In the genomic region with DNA sequence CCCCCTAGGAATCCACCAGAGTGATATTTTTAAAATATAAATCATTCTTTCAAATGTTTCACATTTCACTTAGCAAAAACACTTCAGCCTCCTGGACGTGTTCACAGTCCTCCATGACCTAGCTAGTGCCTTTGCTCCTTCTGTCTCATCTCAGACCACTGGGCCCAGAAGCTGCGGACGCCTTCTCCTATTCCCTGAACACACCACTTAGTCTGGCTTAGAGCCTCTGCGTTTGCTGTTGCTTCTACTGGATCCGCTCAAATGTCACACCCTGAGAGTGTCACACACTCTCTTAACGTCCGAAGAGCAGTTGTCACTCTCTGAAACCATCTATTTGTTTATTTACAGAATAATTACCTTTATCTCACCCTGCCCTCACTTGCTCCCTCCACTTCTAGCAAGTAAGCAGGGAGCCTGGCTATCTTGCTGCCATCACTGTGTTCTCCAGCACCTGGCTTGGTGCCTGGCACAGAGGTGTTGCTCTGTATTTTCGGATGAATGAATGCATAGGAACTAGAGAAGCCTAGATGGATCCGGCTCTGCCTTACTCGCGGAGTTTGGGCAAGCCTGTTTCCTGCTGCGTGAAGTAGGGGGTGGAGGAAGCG, we compare ENCODE assay signal across 8 cellular contexts. TPM values are rescaled to one million over a fixed set of nuclear protein-coding genes. Genes with fewer than 3 reads are reported as not detected.
A peak's percentile ranks its signal among the peaks of the same experiment; 100 is the strongest.
DNase-seq lines count a peak whose midpoint lies in the region; ATAC-seq, FAIRE-seq and TF ChIP-seq lines count a peak whose summit lies in the region.

No MANE protein-coding gene starts in this region.

- no peaks in the 10 kb centered on the region for H3K9me3 Mint-ChIP-seq in Caco-2 (ENCODE audit: unreplicated experiment)

- H4K20me1 ChIP-seq in OCI-LY3 (ENCODE audit: insufficient read depth, low read length) (peaks cover 21% of the 10 kb centered on the region), endothelial cell of umbilical vein (replicated peaks; ENCODE audit: control insufficient read depth, extremely low read depth, insufficient read depth, low read length) (no peaks in the 10 kb centered on the region)

- dilution Hi-C loops in endothelial cell of umbilical vein (cut with MboI; ENCODE audit: extremely low pct_ligation_motif_present, low sequenced_read_pairs), result no loop called here

- no peak for ATAC-seq in left lobe of liver
- ATAC-seq in GM18868 (IDR thresholded peaks at IDR 0.05; ENCODE audit: unreplicated experiment), result no peak

- no peak for TF ChIP-seq POLR2A in endothelial cell of umbilical vein (IDR thresholded peaks at IDR 0.05; ENCODE audit: low read depth, low read length)

- POLR2A ChIA-PET in Caco-2 (lab: Charles Lee) (interaction anchor here (0.6 to 2.1 kb wide), 4 partner anchors 16 to 55 kb away, joined by 3 to 43 read pairs (median 18); a partner anchor contains a TSS), endothelial cell of umbilical vein (lab: Charles Lee) (interaction anchor here (0.9 to 1.9 kb wide), 4 partner anchors 15 to 70 kb away, joined by 4 to 7 read pairs (median 4); no protein-coding TSS in a partner anchor)

- peak overlapping the region; percentile 92 for H3K4me3 Mint-ChIP-seq in Caco-2 (ENCODE audit: unreplicated experiment)

- DNase-seq in Caco-2 (no peak), endothelial cell of umbilical vein (ENCODE audit: low read depth, low spot score) (no peak), occipital lobe (lab: John Stamatoyannopoulos, UW) (peak; percentile 58), midbrain (lab: John Stamatoyannopoulos, UW) (no peak), left lobe of liver (ENCODE audit: low spot score) (no peak)
- DNase-seq in activated CD8-positive, alpha-beta memory T cell treated with anti-CD3 and anti-CD28 coated beads, Interleukin-2, amount 50 U/mL, for 4 hours, result no peak

- no peak for FAIRE-seq in endothelial cell of umbilical vein (lab: Jason Lieb, UNC)

- H3K9me3 ChIP-seq in Caco-2 (no peaks in the 10 kb centered on the region), OCI-LY3 (ENCODE audit: insufficient read depth, low read length) (no peaks in the 10 kb centered on the region), endothelial cell of umbilical vein (replicated peaks; ENCODE audit: control insufficient read depth, insufficient read depth, low read length) (no peaks in the 10 kb centered on the region)

- peaks cover 15% of the 10 kb centered on the region for H3K4me1 ChIP-seq in Caco-2
- peaks cover 37% of the 10 kb centered on the region for H3K4me1 ChIP-seq in OCI-LY3 (ENCODE audit: low read length)
- H3K4me1 ChIP-seq in endothelial cell of umbilical vein (ENCODE audit: control insufficient read depth, extremely low read depth, insufficient read depth, low read length), result peaks cover 14% of the 10 kb centered on the region

- TF ChIP-seq CTCF in Caco-2 (IDR thresholded peaks at IDR 0.05; ENCODE audit: insufficient read depth in 1 of 2, low read depth in 1 of 2, low read length in 1 of 2, severe bottlenecking in 1 of 2, unreplicated experiment in 1 of 2) (no peak), OCI-LY3 (IDR thresholded peaks at IDR 0.05; ENCODE audit: low read depth, low read length) (no peak), endothelial cell of umbilical vein (IDR thresholded peaks at IDR 0.05; ENCODE audit: extremely low read depth in 1 of 2, insufficient read depth in 1 of 2, low read depth in 1 of 2, low read length in 2 of 2) (no peak)

- H3K9ac ChIP-seq in OCI-LY3 (ENCODE audit: low read length) (peak overlapping the region; percentile 81), endothelial cell of umbilical vein (replicated peaks; ENCODE audit: extremely low read depth, insufficient read depth, low read length) (peak overlapping the region; percentile 59)

- H3K9me1 ChIP-seq in endothelial cell of umbilical vein (replicated peaks; ENCODE audit: control insufficient read depth, extremely low read depth, insufficient read depth, low read length), result no peaks in the 10 kb centered on the region

- peak overlapping the region; percentile 71 for H2AFZ ChIP-seq in OCI-LY3 (ENCODE audit: low read depth, low read length)
- H2AFZ ChIP-seq in endothelial cell of umbilical vein (ENCODE audit: low read depth, low read length), result peak overlapping the region; percentile 92

- intact Hi-C loops in Caco-2 (cut with micrococcal nuclease; ENCODE audit: unreplicated experiment) (no loop called here), endothelial cell of umbilical vein (cut with micrococcal nuclease) (no loop called here)

- H3K36me3 ChIP-seq in Caco-2 (ENCODE audit: control insufficient read depth, insufficient read depth, low read length) (peaks cover 2% of the 10 kb centered on the region; the same call in 1 of the 2 replicates), OCI-LY3 (replicated peaks; ENCODE audit: low read depth, low read length) (peaks cover 3% of the 10 kb centered on the region), endothelial cell of umbilical vein (ENCODE audit: control insufficient read depth in 2 of 2, extremely low read depth in 1 of 2, insufficient read depth in 2 of 2, low read length in 2 of 2) (no peaks in the 10 kb centered on the region)

- H3K27me3 Mint-ChIP-seq in Caco-2 (ENCODE audit: insufficient read depth, unreplicated experiment), result no peaks in the 10 kb centered on the region

- peaks cover 15% of the 10 kb centered on the region for H3K36me3 Mint-ChIP-seq in Caco-2 (ENCODE audit: insufficient read depth, unreplicated experiment)

- H3K27me3 ChIP-seq in Caco-2 (replicated peaks; ENCODE audit: control insufficient read depth, insufficient read depth, low read length), result no peaks in the 10 kb centered on the region
- H3K27me3 ChIP-seq in OCI-LY3 (ENCODE audit: low read depth, low read length), result no peaks in the 10 kb centered on the region
- H3K27me3 ChIP-seq in endothelial cell of umbilical vein (ENCODE audit: control insufficient read depth in 2 of 2, insufficient read depth in 2 of 2, low read length in 2 of 2), result no peaks in the 10 kb centered on the region

- H3K27ac Mint-ChIP-seq in Caco-2 (ENCODE audit: unreplicated experiment), result peak overlapping the region; percentile 99

- H3K27ac ChIP-seq in OCI-LY3 (ENCODE audit: low read length) (peak overlapping the region; percentile 60), endothelial cell of umbilical vein (ENCODE audit: insufficient read depth, low read depth, low read length) (peak overlapping the region; percentile 61)

- CTCF ChIA-PET in Caco-2 (lab: Charles Lee) (interaction anchor here (0.6 to 2.7 kb wide), 6 partner anchors 21 to 338 kb away, joined by 5 to 47 read pairs (median 8); a partner anchor contains a TSS), endothelial cell of umbilical vein (lab: Charles Lee) (interaction anchor here (1.0 to 5.2 kb wide), 6 partner anchors 17 to 36 kb away, joined by 4 to 43 read pairs (median 8); no protein-coding TSS in a partner anchor)

- H3K79me2 ChIP-seq in OCI-LY3 (ENCODE audit: low read length) (peaks cover 38% of the 10 kb centered on the region), endothelial cell of umbilical vein (ENCODE audit: control insufficient read depth, insufficient read depth, low read length) (peaks cover 27% of the 10 kb centered on the region)

- H3K4me2 ChIP-seq in OCI-LY3 (ENCODE audit: low read length) (peak overlapping the region; percentile 99), endothelial cell of umbilical vein (ENCODE audit: insufficient read depth, low read length) (peak overlapping the region; percentile 48)

- H3K4me1 Mint-ChIP-seq in Caco-2 (ENCODE audit: low read depth, unreplicated experiment), result peaks cover 12% of the 10 kb centered on the region

- BruUV-seq in Caco-2 (replicated peaks; lab: Mats Ljungman, UMichigan) (no TSS peak), endothelial cell of umbilical vein (replicated peaks; lab: Mats Ljungman, UMichigan) (no TSS peak)

- peak overlapping the region; percentile 59 for H3K4me3 ChIP-seq in Caco-2 (ENCODE audit: low read depth, low read length)
- peak overlapping the region; percentile 84 for H3K4me3 ChIP-seq in OCI-LY3 (ENCODE audit: low read length)
- H3K4me3 ChIP-seq in endothelial cell of umbilical vein (replicated peaks in 1 of 3; ENCODE audit: insufficient read depth in 1 of 3, low read depth in 1 of 3, low read length in 3 of 3), result peak overlapping the region in 2 of 3 experiments; percentile 51 to 52

RNA-seq across cellular contexts. Expression of a gene that starts 1.2 kb away (rescaled TPM):
- total RNA-seq in Caco-2 (2022) (64.4 and 71.9 TPM in 2 replicates), endothelial cell of umbilical vein (36.4 and 37.0 TPM in 2 replicates), occipital lobe (14.0 TPM), left lobe of liver (9.8 TPM)
- polyA plus RNA-seq in endothelial cell of umbilical vein, result 22.9 and 28.9 TPM in 2 replicates
- polyA plus RNA-seq in endothelial cell of umbilical vein (2011; cell fraction: cytosol; rRNA removed), result 26.5 and 28.2 TPM in 2 replicates
- 28.5 and 31.3 TPM in 2 replicates for polyA plus RNA-seq in endothelial cell of umbilical vein (2011; cell fraction: nucleus; rRNA removed)
- polyA plus RNA-seq in endothelial cell of umbilical vein (2012), result 20.7 and 22.4 TPM in 2 replicates
- 17.0 and 32.8 TPM in 2 replicates for polyA minus RNA-seq in endothelial cell of umbilical vein
- polyA minus RNA-seq in endothelial cell of umbilical vein (2011; cell fraction: cytosol; rRNA and poly(A)+ RNA removed), result 11.3 TPM
- 14.8 and 26.7 TPM in 2 replicates for polyA minus RNA-seq in endothelial cell of umbilical vein (2011; cell fraction: nucleus; rRNA and poly(A)+ RNA removed)

RNA-seq across cellular contexts. Expression of a gene that starts 15.9 kb away (rescaled TPM):
- total RNA-seq in Caco-2 (2022) (13.3 and 14.0 TPM in 2 replicates), endothelial cell of umbilical vein (1.00 and 1.4 TPM in 2 replicates), occipital lobe (3.9 TPM), left lobe of liver (292 TPM)
- polyA plus RNA-seq in endothelial cell of umbilical vein, result 1.4 and 2.7 TPM in 2 replicates
- polyA plus RNA-seq in endothelial cell of umbilical vein (2011; cell fraction: cytosol; rRNA removed), result 0.66 and 1.1 TPM in 2 replicates
- polyA plus RNA-seq in endothelial cell of umbilical vein (2011; cell fraction: nucleus; rRNA removed), result 0.73 and 0.96 TPM in 2 replicates
- 1.6 and 1.7 TPM in 2 replicates for polyA plus RNA-seq in endothelial cell of umbilical vein (2012)
- 0.24 and 0.57 TPM in 2 replicates for polyA minus RNA-seq in endothelial cell of umbilical vein
- polyA minus RNA-seq in endothelial cell of umbilical vein (2011; cell fraction: cytosol; rRNA and poly(A)+ RNA removed), result 7.9 TPM
- 0.29 TPM in 1 of 2 replicates, not detected in the other for polyA minus RNA-seq in endothelial cell of umbilical vein (2011; cell fraction: nucleus; rRNA and poly(A)+ RNA removed)

RNA-seq across cellular contexts. Expression of a gene that starts 21.3 kb away (rescaled TPM):
- total RNA-seq in Caco-2 (2022) (4.7 and 5.7 TPM in 2 replicates), endothelial cell of umbilical vein (5.7 and 6.5 TPM in 2 replicates), occipital lobe (11.7 TPM), left lobe of liver (0.63 TPM)
- 6.6 and 10.5 TPM in 2 replicates for polyA plus RNA-seq in endothelial cell of umbilical vein
- polyA plus RNA-seq in endothelial cell of umbilical vein (2011; cell fraction: cytosol; rRNA removed), result 1.9 and 4.7 TPM in 2 replicates
- 1.9 and 2.6 TPM in 2 replicates for polyA plus RNA-seq in endothelial cell of umbilical vein (2011; cell fraction: nucleus; rRNA removed)
- 2.6 and 4.7 TPM in 2 replicates for polyA plus RNA-seq in endothelial cell of umbilical vein (2012)
- 0.38 and 0.63 TPM in 2 replicates for polyA minus RNA-seq in endothelial cell of umbilical vein
- polyA minus RNA-seq in endothelial cell of umbilical vein (2011; cell fraction: cytosol; rRNA and poly(A)+ RNA removed), result 6.8 TPM
- 0.53 and 1.8 TPM in 2 replicates for polyA minus RNA-seq in endothelial cell of umbilical vein (2011; cell fraction: nucleus; rRNA and poly(A)+ RNA removed)

RNA-seq across cellular contexts. Expression of a gene that starts 24.8 kb away (rescaled TPM):
- not detected in 2 replicates for total RNA-seq in Caco-2 (2022)
- not detected in 2 replicates for total RNA-seq in endothelial cell of umbilical vein
- polyA plus RNA-seq in endothelial cell of umbilical vein, result not detected in 2 replicates
- polyA plus RNA-seq in endothelial cell of umbilical vein (2011; cell fraction: cytosol; rRNA removed), result not detected in 2 replicates
- polyA plus RNA-seq in endothelial cell of umbilical vein (2011; cell fraction: nucleus; rRNA removed), result not detected in 2 replicates
- not detected in 2 replicates for polyA plus RNA-seq in endothelial cell of umbilical vein (2012)
- not detected in 2 replicates for polyA minus RNA-seq in endothelial cell of umbilical vein
- polyA minus RNA-seq in endothelial cell of umbilical vein (2011; cell fraction: cytosol; rRNA and poly(A)+ RNA removed), result not detected
- not detected in 2 replicates for polyA minus RNA-seq in endothelial cell of umbilical vein (2011; cell fraction: nucleus; rRNA and poly(A)+ RNA removed)
- not detected for total RNA-seq in occipital lobe
- not detected for total RNA-seq in left lobe of liver

RNA-seq across cellular contexts. Expression of a gene that starts 41.1 kb away (rescaled TPM):
- not detected in 2 replicates for total RNA-seq in Caco-2 (2022)
- not detected in 2 replicates for total RNA-seq in endothelial cell of umbilical vein
- polyA plus RNA-seq in endothelial cell of umbilical vein, result not detected in 2 replicates
- not detected in 2 replicates for polyA plus RNA-seq in endothelial cell of umbilical vein (2011; cell fraction: cytosol; rRNA removed)
- polyA plus RNA-seq in endothelial cell of umbilical vein (2011; cell fraction: nucleus; rRNA removed), result not detected in 2 replicates
- not detected in 2 replicates for polyA plus RNA-seq in endothelial cell of umbilical vein (2012)
- not detected in 2 replicates for polyA minus RNA-seq in endothelial cell of umbilical vein
- polyA minus RNA-seq in endothelial cell of umbilical vein (2011; cell fraction: cytosol; rRNA and poly(A)+ RNA removed), result not detected
- not detected in 2 replicates for polyA minus RNA-seq in endothelial cell of umbilical vein (2011; cell fraction: nucleus; rRNA and poly(A)+ RNA removed)
- total RNA-seq in occipital lobe, result not detected
- total RNA-seq in left lobe of liver, result 3.0 TPM

Comparison
In these comparisons a context has a peak if more than half of its experiments do, and no peak if none do; other contexts are left out.
1. RNA of a gene that starts 15.9 kb away (total RNA-seq): 292 TPM in left lobe of liver (single experiment); 13.3 to 14.0 TPM in Caco-2, 3.9 TPM in occipital lobe (single experiment) and 1.00 to 1.4 TPM in endothelial cell of umbilical vein; every median in the first group is over 10 times any median in the second.
2. Peak in every context shown above with its lines, with median percentiles within 50 percentile points of each other: H3K4me3 ChIP-seq.